In genomic region chr2:232891621-232892071, GRCh38 we compare ENCODE assay signal across 12 cellular contexts. TPM values are rescaled to one million over a fixed set of nuclear protein-coding genes. Genes with fewer than 3 reads are reported as not detected.
DNase-seq lines count a peak whose midpoint lies in the region; ATAC-seq and TF ChIP-seq lines count a peak whose summit lies in the region.
"Had no signal": no experiment of that assay in that cellular context is flagged by ENCODE, and none has a peak within 500 bp of the region (broad histone marks: within the 10 kb centered on the region; RNA-seq: fewer than 3 reads in every experiment).

No MANE protein-coding gene starts in this region.

- POLR2A ChIA-PET in OCI-LY7 (lab: Charles Lee): no interaction called here

- ATAC-seq in left ventricle myocardium superior: no peak
- ATAC-seq in HG03159 (IDR thresholded peaks at IDR 0.05; ENCODE audit: unreplicated experiment): no peak

- no peak for TF ChIP-seq CTCF in mammary epithelial cell (conservative IDR thresholded peaks at IDR 0.05 in 1 of 2, IDR thresholded peaks at IDR 0.05 in 1 of 2; ENCODE audit: extremely low read depth in 1 of 2, insufficient read depth in 1 of 2, low read depth in 1 of 2, low read length in 2 of 2)
- no peak for TF ChIP-seq CTCF in OCI-LY7 (conservative IDR thresholded peaks at IDR 0.05; ENCODE audit: low read length)

- H3K9ac ChIP-seq in mammary epithelial cell (ENCODE audit: insufficient read depth, low read length): peak overlapping the region; percentile 15

- peak overlapping the region in 1 of 3 experiments; percentile 3 for H3K4me3 ChIP-seq in mammary epithelial cell (replicated peaks in 1 of 3; ENCODE audit: insufficient read depth in 1 of 3, low read depth in 2 of 3, low read length in 3 of 3)
- H3K4me3 ChIP-seq in OCI-LY7 (ENCODE audit: low read depth, low read length, poor library complexity, severe bottlenecking): no peak overlapping the region
- H3K4me3 ChIP-seq: ovary, SK-N-MC had no signal

- H3K36me3 ChIP-seq in mammary epithelial cell (ENCODE audit: insufficient read depth, low read length) (no peaks in the 10 kb centered on the region), OCI-LY7 (ENCODE audit: insufficient read depth, low read length) (no peaks in the 10 kb centered on the region)
- H3K36me3 ChIP-seq: ovary had no signal

- intact Hi-C loops in cardiac septum (cut with DNase I) (no loop called here), left ventricle myocardium superior (cut with micrococcal nuclease) (no loop called here), mammary epithelial cell (cut with micrococcal nuclease) (no loop called here), OCI-LY7 (cut with micrococcal nuclease; ENCODE audit: unreplicated experiment) (no loop called here)

- H3K4me1 ChIP-seq in mammary epithelial cell (ENCODE audit: insufficient read depth, low read length) (peaks cover 21% of the 10 kb centered on the region), OCI-LY7 (ENCODE audit: insufficient read depth, low read length, poor library complexity, severe bottlenecking) (no peaks in the 10 kb centered on the region)

- peak; percentile 68 for DNase-seq in cardiac septum (ENCODE audit: low spot score)
- no peak for DNase-seq in left ventricle myocardium superior
- peak; percentile 79 for DNase-seq in mammary epithelial cell
- DNase-seq in kidney glomerular epithelial cell (lab: John Stamatoyannopoulos, UW): peak; percentile 77
- DNase-seq in cerebellar cortex (ENCODE audit: low spot score): no peak
- no peak for DNase-seq in OCI-LY7 (ENCODE audit: low spot score)
- no peak for DNase-seq in NCI-H510A (lab: John Stamatoyannopoulos, UW)
- DNase-seq: activated naive CD4-positive, alpha-beta T cell treated with anti-CD3 and anti-CD28 coated beads, Interleukin-2, amount 50 U/mL, for 16 hours; KBM-7 had no signal

- no peaks in the 10 kb centered on the region for H3K9me2 ChIP-seq in OCI-LY7 (ENCODE audit: insufficient read depth, low read length)

- H4K20me1 ChIP-seq in mammary epithelial cell (ENCODE audit: insufficient read depth, low read length) (no peaks in the 10 kb centered on the region), OCI-LY7 (ENCODE audit: insufficient read depth, low read length) (no peaks in the 10 kb centered on the region)

- BruUV-seq in mammary epithelial cell (replicated peaks; lab: Mats Ljungman, UMichigan) (no TSS peak), OCI-LY7 (replicated peaks; lab: Mats Ljungman, UMichigan) (no TSS peak)

- CTCF ChIA-PET in mammary epithelial cell (lab: Charles Lee; ENCODE audit: low non-redundant PET) (interaction anchor here (0.8 to 1.0 kb wide), 2 partner anchors 137 to 360 kb away, joined by 3 to 7 read pairs; partner anchors contain the start of gene ATG16L1), OCI-LY7 (lab: Charles Lee; ENCODE audit: unreplicated experiment) (no interaction called here)

- H3K27me3 ChIP-seq in mammary epithelial cell (ENCODE audit: insufficient read depth, low read length): no peaks in the 10 kb centered on the region
- H3K27me3 ChIP-seq: ovary had no signal

- 7% methylated on average over 3 of the region's 11 CpGs for WGBS in mammary epithelial cell (ENCODE audit: low coverage, missing lambda C conversion rate)

- H2AFZ ChIP-seq in mammary epithelial cell (ENCODE audit: low read depth, low read length) (peak overlapping the region; percentile 83), OCI-LY7 (ENCODE audit: low read length) (no peak overlapping the region)

- H3K9me3 ChIP-seq in mammary epithelial cell (replicated peaks; ENCODE audit: insufficient read depth, low read length) (no peaks in the 10 kb centered on the region), OCI-LY7 (ENCODE audit: low read length) (no peaks in the 10 kb centered on the region)
- H3K9me3 ChIP-seq: ovary had no signal

- no peak overlapping the region for H3K27ac ChIP-seq in mammary epithelial cell (ENCODE audit: insufficient read depth, low read depth, low read length)
- H3K27ac ChIP-seq in OCI-LY7 (ENCODE audit: low read depth, low read length, poor library complexity, severe bottlenecking): no peak overlapping the region
- H3K27ac ChIP-seq: ovary, SK-N-MC had no signal

- dilution Hi-C loops in mammary epithelial cell (cut with HindIII; ENCODE audit: low sequenced_read_pairs): no loop called here

- no peaks in the 10 kb centered on the region for H3K79me2 ChIP-seq in mammary epithelial cell (ENCODE audit: insufficient read depth, low read length)
- no peaks in the 10 kb centered on the region for H3K79me2 ChIP-seq in OCI-LY7 (ENCODE audit: insufficient read depth, low read depth, low read length)

- in situ Hi-C loops in mammary epithelial cell (cut with MboI; ENCODE audit: low sequenced_read_pairs in 2 of 2): loop anchor here in 1 of 2 donors (25.0 kb wide), 1 partner anchor 146 kb away; the partner anchor contains the start of gene NEU2

- H3K4me2 ChIP-seq in mammary epithelial cell (ENCODE audit: insufficient read depth, low read depth, low read length) (peak overlapping the region; percentile 80), OCI-LY7 (ENCODE audit: low read length) (no peak overlapping the region)

RNA-seq across cellular contexts. Expression of gene SNORC, which starts 21.6 kb away (rescaled TPM):
- 1.1 TPM for total RNA-seq in cardiac septum
- total RNA-seq in left ventricle myocardium superior: 1.3 TPM
- total RNA-seq in mammary epithelial cell: 1 to 10 TPM; 1.5 to 4.3 TPM
- 0.41 TPM for polyA plus RNA-seq in mammary epithelial cell
- polyA minus RNA-seq in mammary epithelial cell: not detected
- total RNA-seq in OCI-LY7 (2014; rRNA removed; shearing (Covaris generic)): 0.13 and 0.41 TPM in 2 replicates
- total RNA-seq in OCI-LY7 (2022): 0.59 and 1.4 TPM in 2 replicates

Comparison
In these comparisons a context has a peak if more than half of its experiments do, and no peak if none do; other contexts are left out.
1. DNase-seq: peak in cardiac septum (single experiment), mammary epithelial cell (single experiment) and kidney glomerular epithelial cell (single experiment); none in left ventricle myocardium superior (single experiment), cerebellar cortex (single experiment), OCI-LY7 (single experiment) and NCI-H510A (single experiment).